7 cellular contexts compared by ENCODE assay signal in genomic region chr7:107879400-107880035, GRCh38. TPM values are rescaled to one million over a fixed set of nuclear protein-coding genes. Genes with fewer than 3 reads are reported as not detected.
A peak's percentile ranks its signal among the peaks of the same experiment; 100 is the strongest.
DNase-seq lines count a peak whose midpoint lies in the region; ATAC-seq, FAIRE-seq and TF ChIP-seq lines count a peak whose summit lies in the region.

No MANE protein-coding gene starts in this region.

- RAD21 ChIA-PET in GM12878 (lab: Charles Lee; ENCODE audit: unreplicated experiment): interaction anchor here (1.1 kb wide), 1 partner anchor 10 kb away, joined by 3 read pairs; no protein-coding TSS in a partner anchor

- H3K36me3 ChIP-seq in OCI-LY7 (ENCODE audit: insufficient read depth, low read length): no peaks in the 10 kb centered on the region
- no peaks in the 10 kb centered on the region for H3K36me3 ChIP-seq in GM12878 (ENCODE audit: control insufficient read depth in 2 of 2, insufficient read depth in 2 of 2, low read length in 1 of 2)

- peak; percentile 68 for TF ChIP-seq RAD21 in GM12878 (IDR thresholded peaks at IDR 0.05; ENCODE audit: insufficient read depth, low read depth, low read length)

- H3K4me1 ChIP-seq in OCI-LY7 (ENCODE audit: insufficient read depth, low read length, poor library complexity, severe bottlenecking) (no peaks in the 10 kb centered on the region), GM12878 (ENCODE audit: control insufficient read depth, insufficient read depth, low read length) (no peaks in the 10 kb centered on the region)

- 0% methylated on average over 3 of the region's 3 CpGs for WGBS in GM12878 (ENCODE audit: insufficient coverage, insufficient replicate concordance, low lambda C conversion rate, missing lambda C conversion rate)

- FAIRE-seq in GM12878 (lab: Jason Lieb, UNC): no peak

- peak; percentile 68 for ATAC-seq in GM21381 (IDR thresholded peaks at IDR 0.05; ENCODE audit: unreplicated experiment)
- peak; percentile 87 for ATAC-seq in GM12878

- POLR2A ChIA-PET in OCI-LY7 (lab: Charles Lee) (interaction anchor here (3.6 kb wide), 1 partner anchor 11 kb away, joined by 17 read pairs; the partner anchor contains the start of gene DLD), GM12878 (lab: Charles Lee) (no interaction called here)

- H3K27ac ChIP-seq in OCI-LY7 (ENCODE audit: low read depth, low read length, poor library complexity, severe bottlenecking) (no peak overlapping the region), GM12878 (ENCODE audit: control insufficient read depth, insufficient read depth) (no peak overlapping the region)

- H3K4me2 ChIP-seq in OCI-LY7 (ENCODE audit: low read length) (no peak overlapping the region), GM12878 (ENCODE audit: control insufficient read depth, insufficient read depth) (no peak overlapping the region; the same call in 1 of the 2 replicates)

- in situ Hi-C loops in GM12878 (cut with MboI): loop anchor here (10.0 kb wide), 1 partner anchor 1085 kb away; no protein-coding TSS in a partner anchor

- H4K20me1 ChIP-seq in OCI-LY7 (ENCODE audit: insufficient read depth, low read length): no peaks in the 10 kb centered on the region
- H4K20me1 ChIP-seq in GM12878 (ENCODE audit: control insufficient read depth, insufficient read depth): no peaks in the 10 kb centered on the region

- H3K9me3 ChIP-seq in OCI-LY7 (ENCODE audit: low read length) (no peaks in the 10 kb centered on the region), GM12878 (replicated peaks; ENCODE audit: control insufficient read depth, insufficient read depth, low read length) (no peaks in the 10 kb centered on the region)

- H3K4me3 ChIP-seq in OCI-LY7 (ENCODE audit: low read depth, low read length, poor library complexity, severe bottlenecking) (no peak overlapping the region), GM12878 (no peak overlapping the region)

- no peak for TF ChIP-seq POLR2A in GM12878 (IDR thresholded peaks at IDR 0.05; ENCODE audit: low read depth, low read length)

- H3K79me2 ChIP-seq in OCI-LY7 (ENCODE audit: insufficient read depth, low read depth, low read length) (no peaks in the 10 kb centered on the region), GM12878 (ENCODE audit: control insufficient read depth, insufficient read depth, low read length) (no peaks in the 10 kb centered on the region)

- H2AFZ ChIP-seq in OCI-LY7 (ENCODE audit: low read length): peak overlapping the region; percentile 39; the same call in 1 of the 2 replicates
- no peak overlapping the region for H2AFZ ChIP-seq in GM12878 (ENCODE audit: control insufficient read depth, low read depth, low read length)

- peak; percentile 45 for DNase-seq in ELF-1 (ENCODE audit: low read depth, low spot score)
- peak; percentile 55 for DNase-seq in HuH-7.5 (ENCODE audit: low spot score)
- peak; percentile 63 for DNase-seq in OCI-LY7 (ENCODE audit: low spot score)
- no peak for DNase-seq in GM12878 (ENCODE audit: low read depth, low spot score)
- DNase-seq in iPS-NIHi11 (ENCODE audit: low spot score): peak; percentile 48
- DNase-seq in stimulated activated CD4-positive, alpha-beta T cell treated with anti-CD3 and anti-CD28 coated beads, Interleukin-4, amount 100 ng/mL, for 4 hours: peak; percentile 12 to 38

- TF ChIP-seq CTCF in OCI-LY7 (conservative IDR thresholded peaks at IDR 0.05; ENCODE audit: low read length) (peak; percentile 97), GM12878 (IDR thresholded peaks at IDR 0.05 in 2 of 3, conservative IDR thresholded peaks at IDR 0.05 in 1 of 3; ENCODE audit: control insufficient read depth in 2 of 3, extremely low read depth in 1 of 3, insufficient read depth in 1 of 3, low read depth in 3 of 3, low read length in 3 of 3) (peak; percentile 70 to 78 (median 77))

- no peak for TF ChIP-seq EP300 in GM12878 (IDR thresholded peaks at IDR 0.05; ENCODE audit: borderline replicate concordance in 1 of 2, control insufficient read depth in 1 of 2, low read depth in 2 of 2, low read length in 2 of 2)

- H3K27me3 ChIP-seq in GM12878 (replicated peaks in 1 of 2; ENCODE audit: control insufficient read depth in 2 of 2, insufficient read depth in 2 of 2, low read length in 1 of 2): no peaks in the 10 kb centered on the region; a peak in 1 of 4 replicates

- intact Hi-C loops in OCI-LY7 (cut with micrococcal nuclease; ENCODE audit: unreplicated experiment) (loop anchor here (5.0 to 10.0 kb wide), 7 partner anchors 137 to 1215 kb away; partner anchors contain the start of genes BCAP29, CBLL1 and CCDC71L), GM12878 (cut with micrococcal nuclease; ENCODE audit: unreplicated experiment) (loop anchor here (1.0 to 5.0 kb wide), 5 partner anchors 268 to 1087 kb away; no protein-coding TSS in a partner anchor)

- SMC1A ChIA-PET in GM12878 (lab: Charles Lee; ENCODE audit: uncharacterized antibody, unreplicated experiment): interaction anchor here (0.6 to 2.5 kb wide), 7 partner anchors 7 to 267 kb away, joined by 3 to 15 read pairs (median 4); no protein-coding TSS in a partner anchor

- BruUV-seq in OCI-LY7 (replicated peaks; lab: Mats Ljungman, UMichigan) (no TSS peak), GM12878 (replicated peaks; lab: Mats Ljungman, UMichigan) (no TSS peak)

- CTCF ChIA-PET in OCI-LY7 (lab: Charles Lee; ENCODE audit: unreplicated experiment): interaction anchor here (0.6 to 0.8 kb wide), 2 partner anchors 11 to 690 kb away, joined by 3 read pairs; no protein-coding TSS in a partner anchor
- CTCF ChIA-PET in GM12878 (lab: Yijun Ruan, JAX): interaction anchor here (0.5 to 3.0 kb wide), 22 partner anchors 8 to 1087 kb away, joined by 3 to 25 read pairs (median 4); partner anchors contain the start of genes CBLL1 and DLD

- H3K9me2 ChIP-seq in OCI-LY7 (ENCODE audit: insufficient read depth, low read length): no peaks in the 10 kb centered on the region

- H3K9ac ChIP-seq in GM12878 (ENCODE audit: control insufficient read depth, insufficient read depth, low read length): no peak overlapping the region

TF ChIP-seq in GM12878, 131 proteins besides CTCF, POLR2A, EP300 and RAD21 (continues in another document):
- 0 out of 2 replicates have a peak, but pooled peaks have one; percentile 29 for TF ChIP-seq ZNF592 (IDR thresholded peaks at IDR 0.05)
- TF ChIP-seq SMC3 (IDR thresholded peaks at IDR 0.05; ENCODE audit: borderline replicate concordance, low read length): peak; percentile 41; the same call in 1 of the 2 replicates
- no peak for TF ChIP-seq EED (IDR thresholded peaks at IDR 0.05; ENCODE audit: low read depth)

RNA-seq across cellular contexts. Expression of gene DLD, which starts 11.5 kb away (rescaled TPM):
- total RNA-seq in OCI-LY7 (2014; rRNA removed; shearing (Covaris generic)): 43.8 and 48.4 TPM in 2 replicates
- 79.5 and 82.3 TPM in 2 replicates for total RNA-seq in OCI-LY7 (2022)
- 165 and 179 TPM in 2 replicates for total RNA-seq in GM12878 (2013; cell fraction: nucleolus; rRNA removed)
- total RNA-seq in GM12878 (2014; rRNA removed): 62.7 and 78.9 TPM in 2 replicates
- 80.6 and 82.9 TPM in 2 replicates for total RNA-seq in GM12878 (2014; rRNA removed; fragmentation: Illumina TruSeq; extraction: Trizol)
- 94.2 and 97.6 TPM in 2 replicates for total RNA-seq in GM12878 (2021)
- 52.1 TPM for polyA plus RNA-seq in GM12878 (2011; ENCODE audit: low read depth)
- polyA plus RNA-seq in GM12878 (2011; rRNA removed): 175 and 282 TPM in 2 replicates
- polyA plus RNA-seq in GM12878 (2011; cell fraction: cytosol; rRNA removed): 107 and 180 TPM in 2 replicates
- polyA plus RNA-seq in GM12878 (2011; cell fraction: nucleus; rRNA removed): 113 and 159 TPM in 2 replicates
- polyA plus RNA-seq in GM12878 (2012): 74.2 and 108 TPM in 2 replicates
- 314 and 369 TPM in 2 replicates for polyA plus RNA-seq in GM12878 (2014; fragmentation: Illumina TruSeq; extraction: Trizol)
- 100 to 1,000 TPM; 147 to 215 TPM for polyA plus RNA-seq in GM12878 (2014; fragmentation: Nextera tagmentation; extraction: Ambion mirVana)
- polyA plus RNA-seq in GM12878 (2014; rRNA removed): 109 and 133 TPM in 2 replicates
- 100 to 1,000 TPM; 192 to 196 TPM for polyA plus RNA-seq in GM12878 (2016; fragmentation: Nextera tagmentation; extraction: Ambion mirVana)
- 156 and 216 TPM in 2 replicates for polyA minus RNA-seq in GM12878 (2011; rRNA and poly(A)+ RNA removed)
- 25.8 and 41.4 TPM in 2 replicates for polyA minus RNA-seq in GM12878 (2011; cell fraction: cytosol; rRNA and poly(A)+ RNA removed)
- polyA minus RNA-seq in GM12878 (2011; cell fraction: nucleus; rRNA and poly(A)+ RNA removed): 31.9 and 55.5 TPM in 2 replicates
